In the genomic region with DNA sequence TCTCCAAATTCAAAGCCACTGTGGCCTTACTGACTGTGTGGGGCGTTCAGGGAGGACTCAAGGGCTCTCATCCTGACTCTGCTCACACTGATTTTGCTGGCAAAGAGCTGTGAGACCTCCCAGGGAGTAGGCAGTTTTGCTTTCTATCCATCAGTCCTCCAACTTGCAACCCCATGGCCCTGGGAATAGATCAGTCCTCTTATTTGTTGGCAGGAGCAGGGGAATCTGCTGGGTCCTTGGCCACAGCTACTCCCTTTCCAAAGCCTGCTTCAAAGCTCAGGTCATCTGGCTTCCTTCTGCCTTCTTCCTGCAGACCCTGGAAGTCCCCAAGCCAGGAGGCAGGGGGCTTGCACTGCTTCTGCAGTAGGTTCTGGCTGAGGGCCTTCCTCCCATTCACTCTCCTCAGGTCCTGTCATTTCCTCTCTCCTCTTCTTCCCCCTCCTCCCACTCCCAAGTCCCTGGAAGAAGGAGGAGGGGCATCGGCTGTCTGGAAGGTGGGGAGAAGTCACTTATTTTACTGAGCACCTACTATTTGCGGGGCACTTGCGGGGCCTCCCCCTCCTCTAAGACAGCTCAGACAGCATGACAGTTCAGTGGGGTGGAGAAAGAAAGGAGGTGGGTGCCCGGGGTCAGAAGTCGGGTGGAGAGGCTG, we compare ENCODE assay signal across 8 cellular contexts. TPM values are rescaled to one million over a fixed set of nuclear protein-coding genes. Genes with fewer than 3 reads are reported as not detected.
DNase-seq lines count a peak whose midpoint lies in the region; ATAC-seq and TF ChIP-seq lines count a peak whose summit lies in the region.

No MANE protein-coding gene starts in this region.

- ATAC-seq in GM18870 (IDR thresholded peaks at IDR 0.05; ENCODE audit: unreplicated experiment) (no peak), GM21717 (IDR thresholded peaks at IDR 0.05; ENCODE audit: unreplicated experiment) (no peak)

- CTCF ChIA-PET in HEK293 (lab: Yijun Ruan, JAX), result interaction anchor here (0.7 to 4.0 kb wide), 6 partner anchors 16 to 255 kb away, joined by 3 to 17 read pairs (median 4); no protein-coding TSS in a partner anchor

- DNase-seq in hepatocyte (ENCODE audit: low spot score), result no peak
- no peak for DNase-seq in UCSD-AML1 (lab: John Stamatoyannopoulos, UW; ENCODE audit: unreplicated experiment)
- no peak for DNase-seq in NCI-H1694 (lab: John Stamatoyannopoulos, UW)

- H3K9me3 ChIP-seq in HEK293 (ENCODE audit: control insufficient read depth, insufficient read depth, low read depth, low read length), result no peaks in the 10 kb centered on the region
- H3K9me3 ChIP-seq in hepatocyte (ENCODE audit: low read depth), result no peaks in the 10 kb centered on the region
- no peaks in the 10 kb centered on the region for H3K9me3 ChIP-seq in skeletal muscle satellite cell (replicated peaks; ENCODE audit: low read length)

- TF ChIP-seq CTCF in HEK293 (tag by site-specific recombination; IDR thresholded peaks at IDR 0.05) (no peak), WI38 (IDR thresholded peaks at IDR 0.05; ENCODE audit: low read depth, low read length) (no peak), hepatocyte (IDR thresholded peaks at IDR 0.05; ENCODE audit: poor library complexity) (no peak)

- 25% methylated on average over 6 of the region's 6 CpGs for WGBS in hepatocyte (ENCODE audit: low lambda C conversion rate, missing lambda C conversion rate)

- H2AFZ ChIP-seq in hepatocyte, result peak overlapping the region; percentile 47

- peak overlapping the region; percentile 95 for H3K4me2 ChIP-seq in hepatocyte
- peak overlapping the region; percentile 89 for H3K4me2 ChIP-seq in skeletal muscle satellite cell (ENCODE audit: low read length)

- H4K20me1 ChIP-seq in hepatocyte (ENCODE audit: insufficient read depth, poor library complexity, severe bottlenecking), result no peaks in the 10 kb centered on the region

- H3K36me3 ChIP-seq in HEK293 (ENCODE audit: control insufficient read depth in 2 of 2, insufficient read depth in 1 of 2, low read length in 2 of 2) (no peaks in the 10 kb centered on the region), hepatocyte (replicated peaks; ENCODE audit: insufficient read depth, low read depth) (no peaks in the 10 kb centered on the region), skeletal muscle satellite cell (ENCODE audit: insufficient read depth, low read length) (no peaks in the 10 kb centered on the region)

- peaks cover 2% of the 10 kb centered on the region for H3K79me2 ChIP-seq in hepatocyte

- H3K4me3 ChIP-seq in HEK293 (ENCODE audit: low read depth, low read length), result peak overlapping the region; percentile 54
- H3K4me3 ChIP-seq in WI38 (ENCODE audit: low read depth, low read length), result peak overlapping the region; percentile 88
- no peak overlapping the region for H3K4me3 ChIP-seq in hepatocyte
- peak overlapping the region; percentile 86 for H3K4me3 ChIP-seq in skeletal muscle satellite cell (ENCODE audit: low read length)

- H3K27me3 ChIP-seq in hepatocyte, result peaks cover 37% of the 10 kb centered on the region
- H3K27me3 ChIP-seq in skeletal muscle satellite cell (ENCODE audit: control insufficient read depth, insufficient read depth, low read length), result no peaks in the 10 kb centered on the region

- no peak overlapping the region; the same call in 1 of the 2 replicates for H3K27ac ChIP-seq in HEK293 (ENCODE audit: extremely low read depth, low read depth, low read length)
- no peak overlapping the region for H3K27ac ChIP-seq in hepatocyte

- H3K9me2 ChIP-seq in hepatocyte (replicated peaks; ENCODE audit: insufficient read depth), result no peaks in the 10 kb centered on the region

- peak overlapping the region; percentile 91 for H3K9ac ChIP-seq in skeletal muscle satellite cell (ENCODE audit: low read depth, low read length)

- POLR2A ChIA-PET in HEK293 (lab: Yijun Ruan, JAX), result interaction anchor here (1.0 to 1.3 kb wide), 3 partner anchors 14 to 291 kb away, joined by 3 to 5 read pairs (median 4); a partner anchor contains a TSS

- H3K4me1 ChIP-seq in HEK293 (ENCODE audit: control insufficient read depth, insufficient read depth, low read length), result peaks cover 4% of the 10 kb centered on the region; the same call in 1 of the 2 replicates
- H3K4me1 ChIP-seq in hepatocyte (ENCODE audit: insufficient read depth), result peaks cover 15% of the 10 kb centered on the region
- H3K4me1 ChIP-seq in skeletal muscle satellite cell (ENCODE audit: control insufficient read depth, insufficient read depth, low read length), result peaks cover 68% of the 10 kb centered on the region

TF ChIP-seq in HEK293, 187 proteins besides CTCF, POLR2A, EP300 and RAD21 (continues in another document):
- TF ChIP-seq ZNF664 (tag by site-specific recombination; IDR thresholded peaks at IDR 0.05) (peak; percentile 100), KLF8 (tag by site-specific recombination; IDR thresholded peaks at IDR 0.05) (no peak), ZNF324 (tag by site-specific recombination; IDR thresholded peaks at IDR 0.05) (no peak), GLIS1 (tag by site-specific recombination; IDR thresholded peaks at IDR 0.05) (peak; percentile 80), HOXA7 (CRISPR knock-in tag; IDR thresholded peaks at IDR 0.05; ENCODE audit: borderline replicate concordance) (no peak), EGR2 (tag by site-specific recombination; IDR thresholded peaks at IDR 0.05; ENCODE audit: low read depth) (peak; percentile 35)
- TF ChIP-seq, protein P1, sequence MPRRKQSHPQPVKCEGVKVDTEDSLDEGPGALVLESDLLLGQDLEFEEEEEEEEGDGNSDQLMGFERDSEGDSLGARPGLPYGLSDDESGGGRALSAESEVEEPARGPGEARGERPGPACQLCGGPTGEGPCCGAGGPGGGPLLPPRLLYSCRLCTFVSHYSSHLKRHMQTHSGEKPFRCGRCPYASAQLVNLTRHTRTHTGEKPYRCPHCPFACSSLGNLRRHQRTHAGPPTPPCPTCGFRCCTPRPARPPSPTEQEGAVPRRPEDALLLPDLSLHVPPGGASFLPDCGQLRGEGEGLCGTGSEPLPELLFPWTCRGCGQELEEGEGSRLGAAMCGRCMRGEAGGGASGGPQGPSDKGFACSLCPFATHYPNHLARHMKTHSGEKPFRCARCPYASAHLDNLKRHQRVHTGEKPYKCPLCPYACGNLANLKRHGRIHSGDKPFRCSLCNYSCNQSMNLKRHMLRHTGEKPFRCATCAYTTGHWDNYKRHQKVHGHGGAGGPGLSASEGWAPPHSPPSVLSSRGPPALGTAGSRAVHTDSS (tag by site-specific recombination; IDR thresholded peaks at IDR 0.05), result peak; percentile 23; the same call in 1 of the 2 replicates
- TF ChIP-seq, protein P2, sequence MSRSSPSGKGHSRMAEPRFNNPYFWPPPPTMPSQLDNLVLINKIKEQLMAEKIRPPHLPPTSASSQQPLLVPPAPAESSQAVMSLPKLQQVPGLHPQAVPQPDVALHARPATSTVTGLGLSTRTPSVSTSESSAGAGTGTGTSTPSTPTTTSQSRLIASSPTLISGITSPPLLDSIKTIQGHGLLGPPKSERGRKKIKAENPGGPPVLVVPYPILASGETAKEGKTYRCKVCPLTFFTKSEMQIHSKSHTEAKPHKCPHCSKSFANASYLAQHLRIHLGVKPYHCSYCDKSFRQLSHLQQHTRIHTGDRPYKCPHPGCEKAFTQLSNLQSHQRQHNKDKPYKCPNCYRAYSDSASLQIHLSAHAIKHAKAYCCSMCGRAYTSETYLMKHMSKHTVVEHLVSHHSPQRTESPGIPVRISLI (tag by site-specific recombination; IDR thresholded peaks at IDR 0.05), result no peak
- TF ChIP-seq, protein P3, sequence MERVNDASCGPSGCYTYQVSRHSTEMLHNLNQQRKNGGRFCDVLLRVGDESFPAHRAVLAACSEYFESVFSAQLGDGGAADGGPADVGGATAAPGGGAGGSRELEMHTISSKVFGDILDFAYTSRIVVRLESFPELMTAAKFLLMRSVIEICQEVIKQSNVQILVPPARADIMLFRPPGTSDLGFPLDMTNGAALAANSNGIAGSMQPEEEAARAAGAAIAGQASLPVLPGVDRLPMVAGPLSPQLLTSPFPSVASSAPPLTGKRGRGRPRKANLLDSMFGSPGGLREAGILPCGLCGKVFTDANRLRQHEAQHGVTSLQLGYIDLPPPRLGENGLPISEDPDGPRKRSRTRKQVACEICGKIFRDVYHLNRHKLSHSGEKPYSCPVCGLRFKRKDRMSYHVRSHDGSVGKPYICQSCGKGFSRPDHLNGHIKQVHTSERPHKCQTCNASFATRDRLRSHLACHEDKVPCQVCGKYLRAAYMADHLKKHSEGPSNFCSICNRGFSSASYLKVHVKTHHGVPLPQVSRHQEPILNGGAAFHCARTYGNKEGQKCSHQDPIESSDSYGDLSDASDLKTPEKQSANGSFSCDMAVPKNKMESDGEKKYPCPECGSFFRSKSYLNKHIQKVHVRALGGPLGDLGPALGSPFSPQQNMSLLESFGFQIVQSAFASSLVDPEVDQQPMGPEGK (tag by site-specific recombination; IDR thresholded peaks at IDR 0.05), result no peak; the same call in 1 of the 2 replicates
- TF ChIP-seq, protein P4, sequence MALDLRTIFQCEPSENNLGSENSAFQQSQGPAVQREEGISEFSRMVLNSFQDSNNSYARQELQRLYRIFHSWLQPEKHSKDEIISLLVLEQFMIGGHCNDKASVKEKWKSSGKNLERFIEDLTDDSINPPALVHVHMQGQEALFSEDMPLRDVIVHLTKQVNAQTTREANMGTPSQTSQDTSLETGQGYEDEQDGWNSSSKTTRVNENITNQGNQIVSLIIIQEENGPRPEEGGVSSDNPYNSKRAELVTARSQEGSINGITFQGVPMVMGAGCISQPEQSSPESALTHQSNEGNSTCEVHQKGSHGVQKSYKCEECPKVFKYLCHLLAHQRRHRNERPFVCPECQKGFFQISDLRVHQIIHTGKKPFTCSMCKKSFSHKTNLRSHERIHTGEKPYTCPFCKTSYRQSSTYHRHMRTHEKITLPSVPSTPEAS (tag by site-specific recombination; IDR thresholded peaks at IDR 0.05), result no peak

RNA-seq across cellular contexts. Expression of a gene that starts 0.8 kb away (rescaled TPM):
- 15.0 and 15.2 TPM in 2 replicates for total RNA-seq in hepatocyte
- 18.3 and 18.8 TPM in 2 replicates for polyA plus RNA-seq in hepatocyte
- 43.9 and 60.7 TPM in 2 replicates for total RNA-seq in skeletal muscle satellite cell (2012; rRNA removed)

RNA-seq across cellular contexts. Expression of a gene that starts 31.2 kb away (rescaled TPM):
- total RNA-seq in hepatocyte, result 76.0 and 101 TPM in 2 replicates
- polyA plus RNA-seq in hepatocyte, result 47.6 and 50.9 TPM in 2 replicates
- total RNA-seq in skeletal muscle satellite cell (2012; rRNA removed), result 169 and 175 TPM in 2 replicates
